ENCODE assay signal across 25 cellular contexts in genomic region chr1:216900116-216900620, GRCh38.
DNase-seq lines count a peak whose midpoint lies in the region; ATAC-seq lines count a peak whose summit lies in the region.
"Had no signal": no experiment of that assay in that cellular context is flagged by ENCODE, and none has a peak within 500 bp of the region (broad histone marks: within the 10 kb centered on the region; RNA-seq: fewer than 3 reads in every experiment).

No MANE protein-coding gene starts in this region.

- DNase-seq in Ammon's horn (ENCODE audit: low spot score) (peak; percentile 46), inferior parietal cortex (ENCODE audit: extremely low spot score) (peak; percentile 29), middle frontal gyrus (ENCODE audit: extremely low spot score, low spot score) (peak; percentile 48), superior temporal gyrus (ENCODE audit: extremely low spot score) (peak; percentile 57), AG08396 (ENCODE audit: low spot score) (no peak), SIG-M5 treated with dmso at 0.1 percent for 504 hours (lab: John Stamatoyannopoulos, UW; ENCODE audit: unreplicated experiment) (no peak)
- DNase-seq in activated naive CD4-positive, alpha-beta T cell treated with anti-CD3 and anti-CD28 coated beads, Interleukin-2, amount 50 U/mL, for 72 hours (ENCODE audit: low spot score in 2 of 2), result no peak
- DNase-seq: 8988T; ACHN; AML-193; BE2C; C1 segment of cervical spinal cord; CD4-positive, alpha-beta memory T cell; CD4-positive, CD25-positive, alpha-beta regulatory T cell; CD8-positive, alpha-beta memory T cell; COR-L47; DMS 273 treated with DMSO at 0.1 percent for 48 hours; DMS153; DMS53; DMS79; DND-41; EL; GDM1 had no signal

- H3K36me3 Mint-ChIP-seq in activated naive CD4-positive, alpha-beta T cell treated with anti-CD3 and anti-CD28 coated beads, Interleukin-2, amount 50 U/mL, for 72 hours, result no peaks in the 10 kb centered on the region
- H3K36me3 Mint-ChIP-seq: CD14-positive monocyte; CD4-positive, alpha-beta memory T cell; CD4-positive, CD25-positive, alpha-beta regulatory T cell; CD8-positive, alpha-beta memory T cell had no signal

- peaks cover 5 to 13% of the 10 kb centered on the region in 2 donors for H3K9me3 Mint-ChIP-seq in activated naive CD4-positive, alpha-beta T cell treated with anti-CD3 and anti-CD28 coated beads, Interleukin-2, amount 50 U/mL, for 72 hours

- no peak overlapping the region for H3K27ac Mint-ChIP-seq in activated naive CD4-positive, alpha-beta T cell treated with anti-CD3 and anti-CD28 coated beads, Interleukin-2, amount 50 U/mL, for 72 hours
- H3K27ac Mint-ChIP-seq: CD14-positive monocyte; CD4-positive, alpha-beta memory T cell; CD4-positive, CD25-positive, alpha-beta regulatory T cell; CD8-positive, alpha-beta memory T cell had no signal

- no peak for ATAC-seq in activated naive CD4-positive, alpha-beta T cell treated with anti-CD3 and anti-CD28 coated beads, Interleukin-2, amount 50 U/mL, for 72 hours
- ATAC-seq: GM12878 had no signal

Comparison
In these comparisons a context has a peak if more than half of its experiments do, and no peak if none do; other contexts are left out.
1. DNase-seq: peak in Ammon's horn (single experiment), inferior parietal cortex (single experiment), middle frontal gyrus (single experiment) and superior temporal gyrus (single experiment); none in AG08396 (single experiment), SIG-M5 treated with dmso at 0.1 percent for 504 hours (single experiment) and activated naive CD4-positive, alpha-beta T cell treated with anti-CD3 and anti-CD28 coated beads, Interleukin-2, amount 50 U/mL, for 72 hours (0 of 2).